31 cellular contexts compared by ENCODE assay signal in genomic region chr13:74910399-74910798, GRCh38.
"Had no signal": no experiment of that assay in that cellular context is flagged by ENCODE, and none has a peak within 500 bp of the region (broad histone marks: within the 10 kb centered on the region; RNA-seq: fewer than 3 reads in every experiment).

No MANE protein-coding gene starts in this region.

- H3K27me3 ChIP-seq: neutrophil, ovary, right lobe of liver, sigmoid colon, stomach, suprapubic skin, testis, tibial artery, transverse colon, upper lobe of right lung, uterus had no signal

- H3K4me1 ChIP-seq: parathyroid adenoma, psoas muscle, right lobe of liver, sigmoid colon, stomach, suprapubic skin, testis, tibial artery, transverse colon, upper lobe of right lung, uterus had no signal

- H3K9me3 Mint-ChIP-seq: naive thymus-derived CD8-positive, alpha-beta T cell; natural killer cell treated with Interleukin-12 subunit alpha and Interleukin-12 subunit beta and Interleukin-15 and Interleukin-18, amount 100 ng/mL, for 72 hours; nephron progenitor cell; stimulated activated effector memory CD8-positive, alpha-beta T cell treated with anti-CD3 and anti-CD28 coated beads, Interleukin-12 subunit alpha, Interleukin-12 subunit beta, amount 100 ng/mL, for 72 hours; stimulated activated naive B cell treated with anti-CD40 and anti-IgM and Interleukin-4, amounts not matched to agents 10 μg/mL and 1 μg/mL and 100 μg/mL, for 72 hours; stimulated activated naive CD8-positive, alpha-beta T cell treated with anti-CD3 and anti-CD28 coated beads, Interleukin-15, Interleukin-2, amounts not matched to agents 100 ng/mL and 50 ng/mL, for 24 hours; type B pancreatic cell had no signal

- H3K27me3 Mint-ChIP-seq: progenitor cell of endocrine pancreas; stimulated activated naive B cell treated with anti-CD40 and anti-IgM and Interleukin-4, amounts not matched to agents 10 μg/mL and 1 μg/mL and 100 μg/mL, for 72 hours; stimulated activated naive CD8-positive, alpha-beta T cell treated with anti-CD3 and anti-CD28 coated beads, Interleukin-15, Interleukin-2, amounts not matched to agents 100 ng/mL and 50 ng/mL, for 24 hours had no signal

- H2AFZ ChIP-seq: parathyroid adenoma had no signal

- ATAC-seq: naive thymus-derived CD8-positive, alpha-beta T cell; natural killer cell treated with Interleukin-12 subunit alpha and Interleukin-12 subunit beta and Interleukin-15 and Interleukin-18, amount 100 ng/mL, for 72 hours; psoas muscle; right cardiac atrium; right lobe of liver; stimulated activated effector memory CD8-positive, alpha-beta T cell treated with anti-CD3 and anti-CD28 coated beads, Interleukin-12 subunit alpha, Interleukin-12 subunit beta, amount 100 ng/mL, for 72 hours; stimulated activated naive B cell treated with anti-CD40 and anti-IgM and Interleukin-4, amounts not matched to agents 10 μg/mL and 1 μg/mL and 100 μg/mL, for 72 hours; upper lobe of right lung had no signal

- H3K27ac Mint-ChIP-seq: naive thymus-derived CD8-positive, alpha-beta T cell; natural killer cell treated with Interleukin-12 subunit alpha and Interleukin-12 subunit beta and Interleukin-15 and Interleukin-18, amount 100 ng/mL, for 72 hours; nephron progenitor cell; progenitor cell of endocrine pancreas; stimulated activated effector memory CD8-positive, alpha-beta T cell treated with anti-CD3 and anti-CD28 coated beads, Interleukin-12 subunit alpha, Interleukin-12 subunit beta, amount 100 ng/mL, for 72 hours; stimulated activated naive B cell treated with anti-CD40 and anti-IgM and Interleukin-4, amounts not matched to agents 10 μg/mL and 1 μg/mL and 100 μg/mL, for 72 hours; stimulated activated naive CD8-positive, alpha-beta T cell treated with anti-CD3 and anti-CD28 coated beads, Interleukin-15, Interleukin-2, amounts not matched to agents 100 ng/mL and 50 ng/mL, for 24 hours; type B pancreatic cell had no signal

- H3K79me2 ChIP-seq: parathyroid adenoma had no signal

- H3K4me3 ChIP-seq: ovary, psoas muscle, right lobe of liver, sigmoid colon, stomach, suprapubic skin, testis, tibial artery, transverse colon, upper lobe of right lung, uterus had no signal

- H3K27ac ChIP-seq: neutrophil, ovary, parathyroid adenoma, psoas muscle, right lobe of liver, sigmoid colon, stomach, suprapubic skin, testis, tibial artery, transverse colon, upper lobe of right lung, uterus had no signal

- FAIRE-seq: small intestine had no signal

- H3K36me3 Mint-ChIP-seq: naive thymus-derived CD8-positive, alpha-beta T cell; natural killer cell treated with Interleukin-12 subunit alpha and Interleukin-12 subunit beta and Interleukin-15 and Interleukin-18, amount 100 ng/mL, for 72 hours; stimulated activated effector memory CD8-positive, alpha-beta T cell treated with anti-CD3 and anti-CD28 coated beads, Interleukin-12 subunit alpha, Interleukin-12 subunit beta, amount 100 ng/mL, for 72 hours; stimulated activated naive B cell treated with anti-CD40 and anti-IgM and Interleukin-4, amounts not matched to agents 10 μg/mL and 1 μg/mL and 100 μg/mL, for 72 hours; type B pancreatic cell had no signal

- H3K9ac ChIP-seq: parathyroid adenoma had no signal

- DNase-seq: naive thymus-derived CD8-positive, alpha-beta T cell; nephron progenitor cell; nucleus accumbens; ovary; posterior cingulate gyrus; psoas muscle; right cardiac atrium; right lobe of liver; sigmoid colon; small intestine; stimulated activated CD4-positive, alpha-beta T cell treated with anti-CD3 and anti-CD28 coated beads, Interleukin-15, amount 100 ng/mL, for 24 hours; stimulated activated CD4-positive, alpha-beta T cell treated with anti-CD3 and anti-CD28 coated beads, Interleukin-2, amount 100 ng/mL, for 24 hours; stimulated activated CD4-positive, alpha-beta T cell treated with anti-CD3 and anti-CD28 coated beads, Interleukin-2, amount 100 ng/mL, for 48 hours; stimulated activated CD4-positive, alpha-beta T cell treated with anti-CD3 and anti-CD28 coated beads, Interleukin-4, amount 100 ng/mL, for 24 hours; stimulated activated naive B cell treated with anti-CD40 and anti-IgM and Interleukin-4, amounts not matched to agents 10 μg/mL and 1 μg/mL and 100 μg/mL, for 72 hours; stimulated activated naive CD4-positive, alpha-beta T cell treated with Interleukin-2 at 50 U/mL for 16 hours; stomach; testis; tibial artery; transverse colon; upper lobe of right lung; uterus had no signal

- H3K9me3 ChIP-seq: neutrophil, ovary, psoas muscle, right lobe of liver, sigmoid colon, stomach, suprapubic skin, testis, tibial artery, transverse colon, upper lobe of right lung, uterus had no signal

- H3K4me1 Mint-ChIP-seq: naive thymus-derived CD8-positive, alpha-beta T cell; stimulated activated effector memory CD8-positive, alpha-beta T cell treated with anti-CD3 and anti-CD28 coated beads, Interleukin-12 subunit alpha, Interleukin-12 subunit beta, amount 100 ng/mL, for 72 hours; stimulated activated naive B cell treated with anti-CD40 and anti-IgM and Interleukin-4, amounts not matched to agents 10 μg/mL and 1 μg/mL and 100 μg/mL, for 72 hours had no signal

- H3K4me3 Mint-ChIP-seq: naive thymus-derived CD8-positive, alpha-beta T cell; natural killer cell treated with Interleukin-12 subunit alpha and Interleukin-12 subunit beta and Interleukin-15 and Interleukin-18, amount 100 ng/mL, for 72 hours; nephron progenitor cell; neural crest cell; stimulated activated effector memory CD8-positive, alpha-beta T cell treated with anti-CD3 and anti-CD28 coated beads, Interleukin-12 subunit alpha, Interleukin-12 subunit beta, amount 100 ng/mL, for 72 hours; stimulated activated naive B cell treated with anti-CD40 and anti-IgM and Interleukin-4, amounts not matched to agents 10 μg/mL and 1 μg/mL and 100 μg/mL, for 72 hours; stimulated activated naive CD8-positive, alpha-beta T cell treated with anti-CD3 and anti-CD28 coated beads, Interleukin-15, Interleukin-2, amounts not matched to agents 100 ng/mL and 50 ng/mL, for 24 hours; type B pancreatic cell had no signal

- H3K36me3 ChIP-seq: neutrophil, ovary, right lobe of liver, sigmoid colon, stomach, suprapubic skin, tibial artery, transverse colon, upper lobe of right lung, uterus had no signal
